ENCODE assay signal across 23 cellular contexts in the genomic region with DNA sequence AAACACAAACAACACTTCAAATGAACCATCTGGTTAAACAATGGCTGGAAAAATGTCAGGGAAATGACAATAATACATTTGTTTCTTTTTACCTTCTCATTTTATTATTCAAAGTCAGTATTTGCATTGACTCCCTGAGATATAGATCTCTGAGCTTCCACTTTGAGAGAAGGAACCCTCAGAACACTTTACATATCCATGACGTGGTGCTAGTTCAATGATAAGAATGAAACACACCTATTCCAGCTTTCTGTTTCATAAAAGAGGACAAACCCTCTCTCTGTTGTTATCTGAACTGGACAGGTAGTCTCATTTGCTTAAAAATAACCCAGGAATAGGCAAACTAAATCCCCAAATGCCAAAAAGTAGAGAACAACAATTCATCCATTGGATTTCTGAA.
"Had no signal": no experiment of that assay in that cellular context is flagged by ENCODE, and none has a peak within 500 bp of the region (broad histone marks: within the 10 kb centered on the region; RNA-seq: fewer than 3 reads in every experiment).

No MANE protein-coding gene starts in this region.

- ATAC-seq: activated T-cell treated with anti-CD3 and anti-CD28 coated beads, Interleukin-2, amount 50 U/mL, for 72 hours; effector memory CD8-positive, alpha-beta T cell; gastroesophageal sphincter; left ventricle myocardium superior; natural killer cell treated with Interleukin-12 subunit alpha and Interleukin-12 subunit beta and Interleukin-15 and Interleukin-18, amount 100 ng/mL, for 72 hours; stimulated activated naive CD8-positive, alpha-beta T cell treated with anti-CD3 and anti-CD28 coated beads, Interleukin-15, Interleukin-2, amounts not matched to agents 100 U/mL and 50 U/mL, for 24 hours; T-helper 17 cell had no signal

- H3K4me3 Mint-ChIP-seq: activated CD4-positive, alpha-beta memory T cell treated with anti-CD3 and anti-CD28 coated beads for 36 hours; activated naive CD4-positive, alpha-beta T cell treated with anti-CD3 and anti-CD28 coated beads for 36 hours; activated naive CD8-positive, alpha-beta T cell treated with anti-CD3 and anti-CD28 coated beads, Interleukin-2, amount 10 ng/mL, durations not matched to agents 7 days and 5 days; activated T-cell treated with anti-CD3 and anti-CD28 coated beads, Interleukin-2, amount 50 U/mL, for 72 hours; effector memory CD8-positive, alpha-beta T cell; natural killer cell treated with Interleukin-12 subunit alpha and Interleukin-12 subunit beta and Interleukin-15 and Interleukin-18, amount 100 ng/mL, for 72 hours; T-helper 17 cell had no signal

- H3K36me3 Mint-ChIP-seq: activated CD4-positive, alpha-beta memory T cell treated with anti-CD3 and anti-CD28 coated beads for 36 hours; activated naive CD8-positive, alpha-beta T cell treated with anti-CD3 and anti-CD28 coated beads, Interleukin-2, amount 10 ng/mL, durations not matched to agents 7 days and 5 days; natural killer cell treated with Interleukin-12 subunit alpha and Interleukin-12 subunit beta and Interleukin-15 and Interleukin-18, amount 100 ng/mL, for 72 hours had no signal

- H3K27me3 Mint-ChIP-seq: activated naive CD8-positive, alpha-beta T cell treated with anti-CD3 and anti-CD28 coated beads, Interleukin-2, amount 10 ng/mL, durations not matched to agents 7 days and 5 days; effector memory CD8-positive, alpha-beta T cell; natural killer cell treated with Interleukin-12 subunit alpha and Interleukin-12 subunit beta and Interleukin-15 and Interleukin-18, amount 100 ng/mL, for 72 hours; T-helper 17 cell had no signal

- H3K4me1 ChIP-seq: breast epithelium, colonic mucosa, gastroesophageal sphincter, right atrium auricular region had no signal

- H3K27ac ChIP-seq: breast epithelium, colonic mucosa, dorsolateral prefrontal cortex, gastroesophageal sphincter, right atrium auricular region had no signal

- H3K9me3 ChIP-seq: breast epithelium, colonic mucosa, gastroesophageal sphincter, right atrium auricular region had no signal

- H3K4me1 Mint-ChIP-seq: activated naive CD8-positive, alpha-beta T cell treated with anti-CD3 and anti-CD28 coated beads, Interleukin-2, amount 10 ng/mL, durations not matched to agents 7 days and 5 days; T-helper 17 cell had no signal

- H3K9me3 Mint-ChIP-seq: activated CD4-positive, alpha-beta memory T cell treated with anti-CD3 and anti-CD28 coated beads for 36 hours; activated naive CD4-positive, alpha-beta T cell treated with anti-CD3 and anti-CD28 coated beads for 36 hours; activated naive CD8-positive, alpha-beta T cell treated with anti-CD3 and anti-CD28 coated beads, Interleukin-2, amount 10 ng/mL, durations not matched to agents 7 days and 5 days; activated T-cell treated with anti-CD3 and anti-CD28 coated beads, Interleukin-2, amount 50 U/mL, for 72 hours; effector memory CD8-positive, alpha-beta T cell; natural killer cell treated with Interleukin-12 subunit alpha and Interleukin-12 subunit beta and Interleukin-15 and Interleukin-18, amount 100 ng/mL, for 72 hours had no signal

- H3K4me3 ChIP-seq: breast epithelium, colonic mucosa, dorsolateral prefrontal cortex, gastroesophageal sphincter, right atrium auricular region had no signal

- H3K27ac Mint-ChIP-seq: activated CD4-positive, alpha-beta memory T cell treated with anti-CD3 and anti-CD28 coated beads for 36 hours; activated naive CD4-positive, alpha-beta T cell treated with anti-CD3 and anti-CD28 coated beads for 36 hours; activated naive CD8-positive, alpha-beta T cell treated with anti-CD3 and anti-CD28 coated beads, Interleukin-2, amount 10 ng/mL, durations not matched to agents 7 days and 5 days; activated T-cell treated with anti-CD3 and anti-CD28 coated beads, Interleukin-2, amount 50 U/mL, for 72 hours; effector memory CD8-positive, alpha-beta T cell; natural killer cell treated with Interleukin-12 subunit alpha and Interleukin-12 subunit beta and Interleukin-15 and Interleukin-18, amount 100 ng/mL, for 72 hours; T-helper 17 cell had no signal

- H3K36me3 ChIP-seq: breast epithelium, colonic mucosa, gastroesophageal sphincter, right atrium auricular region had no signal

- H3K27me3 ChIP-seq: breast epithelium, colonic mucosa, dorsolateral prefrontal cortex, gastroesophageal sphincter, right atrium auricular region had no signal

- DNase-seq: activated CD4-positive, alpha-beta memory T cell treated with anti-CD3 and anti-CD28 coated beads for 36 hours; activated CD4-positive, alpha-beta T cell treated with anti-CD3 and anti-CD28 coated beads for 4 hours; activated CD4-positive, CD25-positive, alpha-beta regulatory T cell; activated effector memory CD4-positive, alpha-beta T cell treated with Interleukin-2 at 50 U/mL for 16 hours; activated naive CD4-positive, alpha-beta T cell treated with anti-CD3 and anti-CD28 coated beads for 36 hours; activated naive CD8-positive, alpha-beta T cell treated with anti-CD3 and anti-CD28 coated beads, Interleukin-2, amount 10 ng/mL, durations not matched to agents 7 days and 5 days; activated T-cell treated with anti-CD3 and anti-CD28 coated beads, Interleukin-2, amount 50 U/mL, for 72 hours; amniotic stem cell; colonic mucosa; dorsolateral prefrontal cortex; effector memory CD8-positive, alpha-beta T cell; head of caudate nucleus; hypothalamus; left ventricle myocardium superior; mammary epithelial cell; stimulated activated CD4-positive, alpha-beta T cell treated with anti-CD3 and anti-CD28 coated beads, Interleukin-12 subunit alpha, Interleukin-12 subunit beta, amount 100 ng/mL, for 4 hours; stimulated activated CD4-positive, alpha-beta T cell treated with anti-CD3 and anti-CD28 coated beads, Interleukin-4, amount 100 ng/mL, for 4 hours; stimulated activated naive CD8-positive, alpha-beta T cell treated with anti-CD3 and anti-CD28 coated beads, Interleukin-15, Interleukin-2, amounts not matched to agents 100 U/mL and 50 U/mL, for 24 hours; T-helper 17 cell had no signal
